21 cellular contexts compared by ENCODE assay signal in genomic region chr20:63746766-63747315, GRCh38. TPM values are rescaled to one million over a fixed set of nuclear protein-coding genes. Genes with fewer than 3 reads are reported as not detected.
"Had no signal": no experiment of that assay in that cellular context is flagged by ENCODE, and none has a peak within 500 bp of the region (broad histone marks: within the 10 kb centered on the region; RNA-seq: fewer than 3 reads in every experiment).

No MANE protein-coding gene starts in this region.

- H3K27ac ChIP-seq: body of pancreas, heart left ventricle, prostate gland, right atrium auricular region, transverse colon, vagina had no signal

- ATAC-seq: activated CD8-positive, alpha-beta T cell treated with anti-CD3 and anti-CD28 coated beads, Interleukin-2, amount 10 ng/mL, durations not matched to agents 7 days and 5 days; body of pancreas; stimulated activated naive CD8-positive, alpha-beta T cell treated with anti-CD3 and anti-CD28 coated beads, Interleukin-15, Interleukin-2, amounts not matched to agents 100 U/mL and 50 U/mL, for 24 hours had no signal

- H3K36me3 ChIP-seq: prostate gland, transverse colon had no signal

- H3K4me3 ChIP-seq: body of pancreas, heart left ventricle, prostate gland, right atrium auricular region, transverse colon, vagina had no signal

- H3K27me3 ChIP-seq: body of pancreas, heart left ventricle, right atrium auricular region, transverse colon, vagina had no signal

- DNase-seq: activated B cell treated with CpG ODN at 0.5 μM for 24 hours; activated CD4-positive, alpha-beta T cell treated with anti-CD3 and anti-CD28 coated beads for 48 hours; activated CD8-positive, alpha-beta T cell treated with anti-CD3 and anti-CD28 coated beads, Interleukin-2, amount 10 ng/mL, durations not matched to agents 7 days and 5 days; activated naive CD4-positive, alpha-beta T cell treated with anti-CD3 and anti-CD28 coated beads for 36 hours; activated T-cell treated with anti-CD3 and anti-CD28 coated beads, Interleukin-2, amount 50 U/mL, for 24 hours; body of pancreas; caudate nucleus; erythroblast; foreskin melanocyte; immature natural killer cell; left ventricle myocardium superior; stimulated activated naive CD8-positive, alpha-beta T cell treated with anti-CD3 and anti-CD28 coated beads, Interleukin-15, Interleukin-2, amounts not matched to agents 100 U/mL and 50 U/mL, for 24 hours; transverse colon had no signal

- H3K9me3 ChIP-seq: body of pancreas, heart left ventricle, prostate gland, right atrium auricular region, transverse colon, vagina had no signal

- FAIRE-seq: colon, endometrium had no signal

RNA-seq across cellular contexts. Expression of gene TNFRSF6B, which starts 50.4 kb away (rescaled TPM):
- total RNA-seq: activated B cell treated with CpG ODN at 0.5 μM for 24 hours; activated CD8-positive, alpha-beta T cell treated with anti-CD3 and anti-CD28 coated beads, Interleukin-2, amount 10 ng/mL, durations not matched to agents 7 days and 5 days; activated naive CD4-positive, alpha-beta T cell treated with anti-CD3 and anti-CD28 coated beads for 36 hours; mononuclear cell; skeletal muscle tissue had no signal
- polyA plus RNA-seq: immature natural killer cell had no signal
